ENCODE assay signal across 9 cellular contexts in the genomic region with DNA sequence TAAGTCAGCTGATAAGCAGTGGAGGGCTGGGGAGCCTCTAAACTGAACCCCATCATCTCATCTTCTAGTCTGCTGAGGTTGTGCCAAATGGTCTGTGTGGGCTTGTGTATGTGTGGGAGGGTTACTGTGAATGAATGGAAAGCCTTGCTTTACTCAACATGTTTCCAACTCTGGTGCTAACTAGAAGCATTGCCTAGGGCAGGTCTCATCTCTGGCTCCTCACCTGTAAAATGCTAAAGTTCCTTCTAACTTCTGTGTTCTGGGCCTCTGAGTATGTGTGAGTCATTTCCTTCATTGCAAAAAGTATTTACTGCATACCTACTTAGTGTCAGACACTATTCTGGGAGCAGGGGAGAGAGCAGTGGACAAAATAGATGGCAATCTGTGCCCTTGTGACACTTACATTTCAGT. TPM values are rescaled to one million over a fixed set of nuclear protein-coding genes. Genes with fewer than 3 reads are reported as not detected.
DNase-seq lines count a peak whose midpoint lies in the region; ATAC-seq and TF ChIP-seq lines count a peak whose summit lies in the region.
"Had no signal": no experiment of that assay in that cellular context is flagged by ENCODE, and none has a peak within 500 bp of the region (broad histone marks: within the 10 kb centered on the region; RNA-seq: fewer than 3 reads in every experiment).

No MANE protein-coding gene starts in this region.

- H3K27ac Mint-ChIP-seq in effector memory CD8-positive, alpha-beta T cell, result peak overlapping the region in 1 of 2 donors; percentile 30
- peak overlapping the region in 1 of 3 experiments; percentile 1 for H3K27ac Mint-ChIP-seq in nephron

- H3K36me3 Mint-ChIP-seq in effector memory CD8-positive, alpha-beta T cell (ENCODE audit: insufficient read depth), result no peaks in the 10 kb centered on the region
- peaks cover 7% of the 10 kb centered on the region for H3K36me3 Mint-ChIP-seq in nephron (ENCODE audit: low read depth)

- H3K27ac ChIP-seq in OCI-LY1 (ENCODE audit: low read depth, low read length, poor library complexity, severe bottlenecking), result peak overlapping the region; percentile 63

- TF ChIP-seq CTCF in OCI-LY1 (IDR thresholded peaks at IDR 0.05; ENCODE audit: low read length) (no peak), nephron (IDR thresholded peaks at IDR 0.05; ENCODE audit: unreplicated experiment in 3 of 3) (no peak)

- H3K27me3 Mint-ChIP-seq in effector memory CD8-positive, alpha-beta T cell, result peaks cover 70 to 92% of the 10 kb centered on the region in 2 donors
- H3K27me3 Mint-ChIP-seq in nephron (ENCODE audit: low read depth), result peaks cover 55% of the 10 kb centered on the region

- H2AFZ ChIP-seq in OCI-LY1 (ENCODE audit: low read length), result no peak overlapping the region

- ATAC-seq in effector memory CD8-positive, alpha-beta T cell (replicated peaks), result no peak
- ATAC-seq in GM19455 (IDR thresholded peaks at IDR 0.05; ENCODE audit: unreplicated experiment) (no peak), HG03460 (IDR thresholded peaks at IDR 0.05; ENCODE audit: unreplicated experiment) (no peak)

- no peaks in the 10 kb centered on the region for H3K9me3 ChIP-seq in OCI-LY1 (ENCODE audit: low read length)

- peaks cover 18 to 25% of the 10 kb centered on the region in 2 donors for H3K4me1 Mint-ChIP-seq in effector memory CD8-positive, alpha-beta T cell (ENCODE audit: low read depth in 2 of 2)
- peaks cover 60% of the 10 kb centered on the region for H3K4me1 Mint-ChIP-seq in nephron

- 0 out of 2 replicates have a peak, but pooled peaks cover 5% of the 10 kb centered on the region for H3K27me3 ChIP-seq in OCI-LY1 (ENCODE audit: insufficient read depth, low read length)

- peak overlapping the region; percentile 84 for H3K4me3 ChIP-seq in OCI-LY1 (ENCODE audit: low read depth, low read length, poor library complexity, severe bottlenecking)

- H3K4me3 Mint-ChIP-seq in effector memory CD8-positive, alpha-beta T cell, result peak overlapping the region; percentile 83 to 90
- H3K4me3 Mint-ChIP-seq in nephron, result peak overlapping the region; percentile 92 to 98 (median 96)

- H3K9me2 ChIP-seq in OCI-LY1 (ENCODE audit: low read depth, low read length), result no peaks in the 10 kb centered on the region

- H3K4me1 ChIP-seq in OCI-LY1 (ENCODE audit: insufficient read depth, low read length, severe bottlenecking), result peaks cover 43% of the 10 kb centered on the region

- H3K9ac ChIP-seq in OCI-LY1 (ENCODE audit: low read length), result peak overlapping the region; percentile 74

- H3K4me2 ChIP-seq in OCI-LY1 (ENCODE audit: low read length), result peak overlapping the region; percentile 92

- H3K36me3 ChIP-seq in OCI-LY1 (ENCODE audit: insufficient read depth, low read length), result peaks cover 31% of the 10 kb centered on the region

- H3F3A ChIP-seq in OCI-LY1 (ENCODE audit: insufficient read depth, low read length), result no peaks in the 10 kb centered on the region; the same call in 1 of the 2 replicates

- H3K9me3 Mint-ChIP-seq in effector memory CD8-positive, alpha-beta T cell, result no peaks in the 10 kb centered on the region
- no peaks in the 10 kb centered on the region for H3K9me3 Mint-ChIP-seq in nephron

- peaks cover 22% of the 10 kb centered on the region for H3K79me2 ChIP-seq in OCI-LY1 (ENCODE audit: insufficient read depth, low read length)

- H4K20me1 ChIP-seq in OCI-LY1 (ENCODE audit: insufficient read depth, low read length), result no peaks in the 10 kb centered on the region

- peak; percentile 25 for DNase-seq in Daoy (ENCODE audit: low read depth)
- DNase-seq in effector memory CD8-positive, alpha-beta T cell, result no peak
- no peak for DNase-seq in RPMI8226
- DNase-seq in amygdala (lab: John Stamatoyannopoulos, UW), result no peak
- DNase-seq: NCI-H1417 had no signal

RNA-seq across cellular contexts. Expression of a gene that starts 1.3 kb away (rescaled TPM):
- 32.6 and 40.3 TPM in 2 replicates for total RNA-seq in Daoy (2014; rRNA removed; shearing (Covaris generic))
